ENCODE assay signal across 8 cellular contexts in the genomic region with DNA sequence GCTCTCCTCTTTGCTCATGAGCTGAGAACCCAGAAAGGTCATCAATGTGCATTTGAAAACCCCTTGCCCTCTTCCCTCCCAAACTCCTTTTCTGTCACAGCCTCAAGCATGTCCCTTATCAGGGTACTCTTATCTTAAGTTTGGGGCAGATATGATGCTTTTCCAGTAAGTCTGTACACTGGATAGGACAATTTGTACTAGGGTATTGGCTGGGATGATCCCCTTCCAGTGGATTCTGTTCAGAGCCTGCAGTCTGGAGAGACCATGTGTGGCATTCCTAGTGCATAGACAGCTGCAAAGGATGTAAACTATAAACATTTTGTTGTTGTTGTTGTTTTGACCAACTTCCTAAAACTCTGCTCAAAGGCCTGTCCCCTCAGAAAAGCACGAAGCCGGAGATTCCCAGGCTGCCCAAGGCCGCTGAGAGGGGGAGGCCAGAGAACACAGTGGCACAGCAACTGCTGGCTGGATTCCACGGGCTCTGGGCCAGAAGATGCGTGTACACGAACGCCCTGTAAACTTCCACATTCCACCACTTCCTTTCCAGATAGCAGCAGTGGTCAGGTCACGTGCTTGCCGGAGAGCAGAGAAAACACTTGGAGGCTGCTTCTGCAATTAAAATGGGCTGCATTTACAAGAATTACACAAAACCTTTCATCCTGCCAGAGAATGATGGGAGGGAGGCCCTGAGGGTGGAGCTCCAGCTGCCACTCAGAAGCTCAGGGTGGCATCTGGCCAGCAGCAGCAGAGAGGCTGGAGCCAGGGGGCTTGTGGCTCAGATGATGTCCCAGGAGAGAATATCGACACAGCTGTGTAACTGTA. TPM values are rescaled to one million over a fixed set of nuclear protein-coding genes. Genes with fewer than 3 reads are reported as not detected.
A peak's percentile ranks its signal among the peaks of the same experiment; 100 is the strongest.
DNase-seq lines count a peak whose midpoint lies in the region; TF ChIP-seq lines count a peak whose summit lies in the region.

No MANE protein-coding gene starts in this region.

- peak overlapping the region; percentile 71 for H3K27ac ChIP-seq in VCaP

- DNase-seq in D341Med (ENCODE audit: low spot score) = peak; percentile 49
- peak; percentile 77 for DNase-seq in NCI-H1105 treated with DMSO at 0.1 percent for 48 hours (lab: John Stamatoyannopoulos, UW)
- DNase-seq in central memory CD4-positive, alpha-beta T cell = peak; percentile 83
- peak; percentile 80 for DNase-seq in kidney epithelial cell (ENCODE audit: low read depth)
- peak; percentile 35 to 58 (median 39) for DNase-seq in stimulated activated CD4-positive, alpha-beta T cell treated with anti-CD3 and anti-CD28 coated beads, Interleukin-12 subunit alpha, Interleukin-12 subunit beta, amount 100 ng/mL, for 48 hours (ENCODE audit: low read depth in 2 of 3, low spot score in 1 of 3)
- no peak for DNase-seq in NCI-H187 (lab: John Stamatoyannopoulos, UW)
- no peak for DNase-seq in NCI-H2081 treated with DMSO at 0.1 percent for 48 hours (lab: John Stamatoyannopoulos, UW)

- no peak overlapping the region for H3K4me3 ChIP-seq in kidney epithelial cell (ENCODE audit: low read depth, low read length)

- H3K36me3 ChIP-seq in kidney epithelial cell (ENCODE audit: control insufficient read depth, insufficient read depth, low read length) = no peaks in the 10 kb centered on the region

- H3K27me3 ChIP-seq in kidney epithelial cell (ENCODE audit: control insufficient read depth, insufficient read depth, low read length) = no peaks in the 10 kb centered on the region

- TF ChIP-seq CTCF in VCaP (conservative IDR thresholded peaks at IDR 0.05) (no peak), kidney epithelial cell (IDR thresholded peaks at IDR 0.05; ENCODE audit: insufficient read depth, low read length, poor library complexity, severe bottlenecking) (no peak)

RNA-seq across cellular contexts. Expression of a gene that starts 42.1 kb away (rescaled TPM):
- total RNA-seq in kidney epithelial cell = not detected in 2 replicates

Comparison
In these comparisons a context has a peak if more than half of its experiments do, and no peak if none do; other contexts are left out.
1. DNase-seq: peak in D341Med (single experiment), NCI-H1105 treated with DMSO at 0.1 percent for 48 hours (single experiment), central memory CD4-positive, alpha-beta T cell (single experiment), kidney epithelial cell (single experiment) and stimulated activated CD4-positive, alpha-beta T cell treated with anti-CD3 and anti-CD28 coated beads, Interleukin-12 subunit alpha, Interleukin-12 subunit beta, amount 100 ng/mL, for 48 hours (3 of 3); none in NCI-H187 (0 of 2) and NCI-H2081 treated with DMSO at 0.1 percent for 48 hours (single experiment).